In genomic region chr18:3725100-3725499, GRCh38 we compare ENCODE assay signal across 1 cellular context.
TF ChIP-seq lines count a peak whose summit lies in the region.

No MANE protein-coding gene starts in this region.

TF ChIP-seq in HepG2, 621 proteins besides CTCF, POLR2A, EP300 and RAD21 (continued from another document):
- no peak for TF ChIP-seq ZNF280D (CRISPR knock-in tag; IDR thresholded peaks at IDR 0.05)
